Comparison of ENCODE assay signal across 30 cellular contexts in the genomic region with DNA sequence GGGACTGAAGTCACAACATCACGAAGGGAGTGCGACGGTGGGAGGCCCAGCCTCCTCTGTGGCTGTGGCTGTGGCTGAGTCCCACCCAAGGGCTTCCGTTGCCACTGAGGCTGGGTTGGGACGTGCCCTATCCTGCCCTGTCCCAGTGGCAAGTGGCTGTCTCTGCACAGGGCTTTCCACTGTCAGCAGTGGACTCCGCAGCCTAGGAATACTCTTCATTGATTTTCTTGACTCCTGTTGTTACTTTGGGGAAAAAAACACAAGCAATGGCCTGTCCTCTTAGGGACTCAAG.
"Had no signal": no experiment of that assay in that cellular context is flagged by ENCODE, and none has a peak within 500 bp of the region (broad histone marks: within the 10 kb centered on the region; RNA-seq: fewer than 3 reads in every experiment).

No MANE protein-coding gene starts in this region.

- H3K27me3 ChIP-seq: adrenal gland, brain microvascular endothelial cell, MG63, Peyer's patch had no signal

- DNase-seq: activated B cell treated with CpG ODN at 0.5 μM for 24 hours; activated CD4-positive, alpha-beta memory T cell treated with anti-CD3 and anti-CD28 coated beads for 36 hours; activated CD4-positive, alpha-beta T cell treated with anti-CD3 and anti-CD28 coated beads for 4 hours; activated CD4-positive, alpha-beta T cell treated with anti-CD3 and anti-CD28 coated beads, Interleukin-2, amount 50 U/mL, for 1 hour; activated CD4-positive, CD25-positive, alpha-beta regulatory T cell treated with anti-CD3 and anti-CD28 coated beads, Interleukin-2, amount 50 U/mL, for 72 hours; activated CD8-positive, alpha-beta memory T cell treated with anti-CD3 and anti-CD28 coated beads, Interleukin-2, amount 50 U/mL, for 4 hours; activated gamma-delta T cell treated with Interleukin-2 at 50 U/mL for 16 hours; activated naive CD4-positive, alpha-beta T cell treated with anti-CD3 and anti-CD28 coated beads for 36 hours; activated T-cell treated with anti-CD3 and anti-CD28 coated beads for 4 hours; activated T-cell treated with anti-CD3 and anti-CD28 coated beads, Interleukin-2, amount 50 U/mL, for 4 hours; adrenal gland; brain microvascular endothelial cell; Kasumi-1; MG63; NCI-H187; NCI-H526; NCI-H748 treated with DMSO at 0.1 percent for 48 hours; NK-92 treated with Interleukin-12 subunit alpha and Interleukin-12 subunit beta, amount 100 ng/mL, for 24 hours; PC-3; Peyer's patch; RPMI8226; SIG-M5; T-cell; T-helper 2 cell; T-helper 9 cell had no signal

- H3K9me3 ChIP-seq: adrenal gland, MG63, Peyer's patch had no signal

- H3K4me3 ChIP-seq: adrenal gland, MG63, Peyer's patch had no signal

- ATAC-seq: activated naive CD4-positive, alpha-beta T cell treated with anti-CD3 and anti-CD28 coated beads, Interleukin-2, amount 50 U/mL, for 72 hours; activated T-cell treated with anti-CD3 and anti-CD28 coated beads, Interleukin-2, amount 50 U/mL, for 4 hours; PC-3; SK-N-SH treated with all-trans-retinoic acid at 6 μM for 48 hours had no signal

- H3K27ac ChIP-seq: adrenal gland, brain microvascular endothelial cell, Peyer's patch, VCaP had no signal

- H3K4me3 Mint-ChIP-seq: activated B cell treated with CpG ODN at 0.5 μM for 24 hours; activated CD4-positive, alpha-beta memory T cell treated with anti-CD3 and anti-CD28 coated beads for 36 hours; activated naive CD4-positive, alpha-beta T cell treated with anti-CD3 and anti-CD28 coated beads for 36 hours; activated T-cell treated with anti-CD3 and anti-CD28 coated beads, Interleukin-2, amount 50 U/mL, for 4 hours; activated T-helper 1 cell treated with anti-CD3 and anti-CD28 coated beads, Interleukin-12 subunit alpha, Interleukin-12 subunit beta, Interleukin-2, Interleukin-4 antibody, amounts not matched to agents 30 ng/mL and 10 ng/mL and 1 ng/mL, durations not matched to agents 14 hours and 24 hours and 36 hours; central memory CD8-positive, alpha-beta T cell; T-cell had no signal

- H3K9me3 Mint-ChIP-seq: activated CD4-positive, alpha-beta memory T cell treated with anti-CD3 and anti-CD28 coated beads for 36 hours; activated naive CD4-positive, alpha-beta T cell treated with anti-CD3 and anti-CD28 coated beads for 36 hours; central memory CD8-positive, alpha-beta T cell had no signal

- H3K27ac Mint-ChIP-seq: activated B cell treated with CpG ODN at 0.5 μM for 24 hours; activated CD4-positive, alpha-beta memory T cell treated with anti-CD3 and anti-CD28 coated beads for 36 hours; activated naive CD4-positive, alpha-beta T cell treated with anti-CD3 and anti-CD28 coated beads for 36 hours; activated T-helper 1 cell treated with anti-CD3 and anti-CD28 coated beads, Interleukin-12 subunit alpha, Interleukin-12 subunit beta, Interleukin-2, Interleukin-4 antibody, amounts not matched to agents 30 ng/mL and 10 ng/mL and 1 ng/mL, durations not matched to agents 14 hours and 24 hours and 36 hours; T-cell had no signal

- H3K4me1 Mint-ChIP-seq: activated B cell treated with CpG ODN at 0.5 μM for 24 hours had no signal

- H3K4me1 ChIP-seq: adrenal gland, Peyer's patch had no signal

- H3K27me3 Mint-ChIP-seq: activated B cell treated with CpG ODN at 0.5 μM for 24 hours; activated CD4-positive, alpha-beta memory T cell treated with anti-CD3 and anti-CD28 coated beads for 36 hours; central memory CD8-positive, alpha-beta T cell; T-cell had no signal
